8 cellular contexts compared by ENCODE assay signal in the genomic region with DNA sequence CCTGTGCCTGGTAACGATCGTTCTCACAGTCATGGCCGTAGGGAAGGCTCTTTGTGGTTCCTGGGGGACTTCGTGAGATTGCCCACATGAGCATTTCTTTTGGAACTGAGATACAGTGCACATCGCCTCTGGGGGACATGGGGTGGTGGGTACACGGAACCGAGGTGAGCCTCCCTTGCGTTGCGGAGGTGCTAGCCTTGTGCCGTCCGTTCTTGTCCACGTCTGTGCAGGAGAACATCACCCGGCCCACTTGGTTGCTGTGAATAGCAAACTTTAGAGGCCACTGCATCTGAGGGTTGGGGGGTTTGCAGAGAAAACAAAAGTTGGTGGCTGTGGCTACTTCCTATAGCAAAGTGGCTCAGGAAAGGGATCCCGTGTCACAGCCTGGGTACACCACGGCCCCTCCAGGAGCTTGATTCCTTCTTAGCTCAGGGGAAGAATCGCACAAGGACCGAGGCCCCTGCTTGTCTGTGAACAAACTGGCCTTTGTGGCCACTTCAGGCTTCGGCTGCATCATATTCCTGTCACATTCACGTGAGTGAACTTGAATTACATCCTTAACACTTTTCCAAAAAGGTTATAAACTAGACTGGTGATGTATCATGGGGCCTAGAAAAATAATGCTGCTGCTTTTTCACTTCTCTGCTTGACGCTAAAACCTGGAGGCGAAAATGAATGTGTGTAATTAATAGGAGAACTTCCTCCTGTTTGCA.
DNase-seq lines count a peak whose midpoint lies in the region; ATAC-seq and TF ChIP-seq lines count a peak whose summit lies in the region.

No MANE protein-coding gene starts in this region.

- H2BK120ac ChIP-seq in H9 (ENCODE audit: low read depth, low read length, poor library complexity, severe bottlenecking): no peak overlapping the region

- no peak for DNase-seq in H9
- DNase-seq in SJCRH30: peak in 1 of 2 experiments; percentile 48
- DNase-seq in sigmoid colon: no peak
- no peak for DNase-seq in hepatic stellate cell (ENCODE audit: low spot score)
- no peak for DNase-seq in Kasumi-1 (lab: John Stamatoyannopoulos, UW)
- DNase-seq in NCI-H82 treated with DMSO at 0.1 percent for 48 hours (lab: John Stamatoyannopoulos, UW; ENCODE audit: unreplicated experiment): no peak

- WGBS in H9 (ENCODE audit: extremely low coverage, insufficient read length, low lambda C conversion rate): no CpG with 5 or more reads among the region's 21 CpGs
- 20 to 55% methylated on average over 5 to 13 of the region's 21 CpGs for WGBS in gastroesophageal sphincter (ENCODE audit: low coverage in 1 of 2), 2 donors
- 76 to 80% methylated on average over 21 of the region's 21 CpGs for WGBS in sigmoid colon, 2 donors

- no peak overlapping the region for H2BK12ac ChIP-seq in H9 (ENCODE audit: insufficient read length, low read depth, low read length)

- H2AK5ac ChIP-seq in H9 (ENCODE audit: insufficient read length, low read length): no peak overlapping the region

- intact Hi-C loops in sigmoid colon (cut with DNase I): loop anchor here (10.0 kb wide), 1 partner anchor 185 kb away; no protein-coding TSS in a partner anchor

- H3K9me3 ChIP-seq in H9 (ENCODE audit: control insufficient read depth, low read depth, low read length) (no peaks in the 10 kb centered on the region), SJCRH30 (replicated peaks) (no peaks in the 10 kb centered on the region), gastroesophageal sphincter (no peaks in the 10 kb centered on the region), sigmoid colon (no peaks in the 10 kb centered on the region)

- H3K27ac ChIP-seq in H9 (ENCODE audit: insufficient read length, low read depth, low read length) (no peak overlapping the region), SJCRH30 (peak overlapping the region; percentile 30), gastroesophageal sphincter (peak overlapping the region; percentile 70 to 100 (median 99)), sigmoid colon (peak overlapping the region; percentile 92 to 99 (median 98))

- TF ChIP-seq CTCF in H9 (conservative IDR thresholded peaks at IDR 0.05) (no peak), gastroesophageal sphincter (IDR thresholded peaks at IDR 0.05) (no peak), sigmoid colon (IDR thresholded peaks at IDR 0.05) (no peak)

- H3K4me3 ChIP-seq in SJCRH30 (no peak overlapping the region; the same call in 1 of the 2 replicates), gastroesophageal sphincter (no peak overlapping the region), sigmoid colon (peak overlapping the region in 1 of 4 donors; percentile 4)

- peak overlapping the region in 1 of 2 experiments; percentile 1; a peak in 1 of 5 replicates for H3K4me3 Mint-ChIP-seq in H9

- no peak overlapping the region for H3K4me2 ChIP-seq in H9 (ENCODE audit: insufficient read depth, insufficient read length, low read length)

- H3K23ac ChIP-seq in H9 (ENCODE audit: insufficient read length, low read depth, low read length): no peak overlapping the region

- no peak overlapping the region for H3K56ac ChIP-seq in H9 (ENCODE audit: insufficient read length, low read depth, low read length)

- H3T11ph ChIP-seq in H9 (ENCODE audit: low read length): no peak overlapping the region

- H3K9ac ChIP-seq in H9 (ENCODE audit: extremely low read depth, insufficient read length, low read length): no peak overlapping the region

- peaks cover 41% of the 10 kb centered on the region; the same call in 1 of the 2 replicates for H3K79me2 ChIP-seq in H9 (ENCODE audit: insufficient read depth, low read length)

- peaks cover 60 to 61% of the 10 kb centered on the region in 2 experiments for H3K4me1 Mint-ChIP-seq in H9

- H4K91ac ChIP-seq in H9 (ENCODE audit: insufficient read length, low read depth, low read length): no peak overlapping the region

- TF ChIP-seq POLR2A in gastroesophageal sphincter (IDR thresholded peaks at IDR 0.05) (no peak), sigmoid colon (IDR thresholded peaks at IDR 0.05) (no peak)

- H2BK20ac ChIP-seq in H9 (ENCODE audit: low read depth, low read length, poor library complexity, severe bottlenecking): no peak overlapping the region

- no peak overlapping the region for H3K18ac ChIP-seq in H9 (ENCODE audit: insufficient read length, low read depth, low read length)

- H3K27me3 ChIP-seq in H9 (ENCODE audit: insufficient read depth, low read length) (no peaks in the 10 kb centered on the region), SJCRH30 (no peaks in the 10 kb centered on the region), gastroesophageal sphincter (no peaks in the 10 kb centered on the region), sigmoid colon (no peaks in the 10 kb centered on the region)

- H2BK5ac ChIP-seq in H9 (ENCODE audit: insufficient read length, low read length): no peak overlapping the region

- TF ChIP-seq EP300 in gastroesophageal sphincter (IDR thresholded peaks at IDR 0.05) (no peak), sigmoid colon (IDR thresholded peaks at IDR 0.05) (peak in 1 of 4 donors; percentile 4)

- peaks cover 0 to 8% (median 2%) of the 10 kb centered on the region in 3 experiments; a peak in 2 of 7 replicates for H3K36me3 Mint-ChIP-seq in H9 (ENCODE audit: insufficient read depth in 1 of 3, low read depth in 3 of 3)

- no peaks in the 10 kb centered on the region for H3K9me3 Mint-ChIP-seq in H9

- H4K20me1 ChIP-seq in H9 (ENCODE audit: control insufficient read depth, insufficient read depth, insufficient read length): no peaks in the 10 kb centered on the region

- H3K4ac ChIP-seq in H9 (ENCODE audit: low read depth, low read length): no peak overlapping the region

- peaks cover 18% of the 10 kb centered on the region for H3K79me1 ChIP-seq in H9 (ENCODE audit: insufficient read depth, low read depth, low read length, poor library complexity, severe bottlenecking)

- ATAC-seq in gastroesophageal sphincter (no peak), HG03354 (IDR thresholded peaks at IDR 0.05; ENCODE audit: poor library complexity, severe bottlenecking, unreplicated experiment) (no peak)

- peaks cover under 1% of the 10 kb centered on the region; the same call in 1 of the 2 replicates for H3K27me3 Mint-ChIP-seq in H9 (ENCODE audit: low read depth)

- H4K8ac ChIP-seq in H9 (replicated peaks; ENCODE audit: insufficient read length, low read depth, low read length): no peak overlapping the region

- no peak overlapping the region for H4K5ac ChIP-seq in H9 (ENCODE audit: insufficient read length, low read depth, low read length)

- peak overlapping the region in 2 of 3 experiments; percentile 32 to 77; a peak in 4 of 7 replicates for H3K27ac Mint-ChIP-seq in H9

- H3K4me1 ChIP-seq in H9 (ENCODE audit: insufficient read depth, low read length) (peaks cover 32% of the 10 kb centered on the region), SJCRH30 (peaks cover 50% of the 10 kb centered on the region), gastroesophageal sphincter (peaks cover 50 to 100% (median 95%) of the 10 kb centered on the region in 3 donors), sigmoid colon (peaks cover 0 to 100% (median 100%) of the 10 kb centered on the region in 4 donors)

- H2BK15ac ChIP-seq in H9 (ENCODE audit: low read depth, low read length): no peak overlapping the region

- H3K36me3 ChIP-seq in SJCRH30 (peaks cover 3% of the 10 kb centered on the region; the same call in 1 of the 2 replicates), gastroesophageal sphincter (no peaks in the 10 kb centered on the region), sigmoid colon (no peaks in the 10 kb centered on the region)

- H3K23me2 ChIP-seq in H9 (ENCODE audit: insufficient read length, low read depth, low read length, poor library complexity, severe bottlenecking): peaks cover 4% of the 10 kb centered on the region

- no peak overlapping the region for H2AFZ ChIP-seq in H9 (ENCODE audit: low read length)

- H3K14ac ChIP-seq in H9 (ENCODE audit: insufficient read depth, low read length): no peak overlapping the region; the same call in 1 of the 2 replicates
